In the genomic region with DNA sequence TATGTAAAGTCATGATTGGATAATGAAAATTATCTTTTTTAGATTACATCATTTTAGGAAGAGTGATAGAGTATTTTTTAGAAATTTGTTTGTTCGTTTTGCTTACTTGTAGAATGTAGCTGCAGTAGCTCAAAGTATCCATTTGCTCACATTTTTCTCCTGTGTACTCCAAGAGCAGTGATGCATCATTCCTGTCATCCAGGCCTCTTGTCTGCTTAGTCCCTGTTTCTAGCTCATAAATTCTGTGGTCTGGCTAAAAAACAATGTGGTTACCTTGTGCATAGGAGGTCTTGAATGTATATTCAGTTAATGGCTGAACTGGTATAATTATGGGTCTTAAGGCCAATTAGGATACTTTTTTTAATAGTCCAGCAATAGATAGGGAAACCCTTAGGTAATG, we compare ENCODE assay signal across 30 cellular contexts.
A peak's percentile ranks its signal among the peaks of the same experiment; 100 is the strongest.
DNase-seq lines count a peak whose midpoint lies in the region; ATAC-seq and TF ChIP-seq lines count a peak whose summit lies in the region.
"Had no signal": no experiment of that assay in that cellular context is flagged by ENCODE, and none has a peak within 500 bp of the region (broad histone marks: within the 10 kb centered on the region; RNA-seq: fewer than 3 reads in every experiment).

No MANE protein-coding gene starts in this region.

- H3K4me1 ChIP-seq in mesodermal cell (ENCODE audit: control insufficient read depth, insufficient read depth, low read length, poor library complexity, severe bottlenecking) = peaks cover 14% of the 10 kb centered on the region
- H3K4me1 ChIP-seq: body of pancreas, suprapubic skin, vagina had no signal

- H3K27me3 Mint-ChIP-seq in activated naive CD8-positive, alpha-beta T cell treated with anti-CD3 and anti-CD28 coated beads for 36 hours = no peaks in the 10 kb centered on the region
- H3K27me3 Mint-ChIP-seq: activated naive CD8-positive, alpha-beta T cell treated with anti-CD3 and anti-CD28 coated beads, Interleukin-2, amount 10 ng/mL, durations not matched to agents 7 days and 5 days; activated T-helper 17 cell treated with anti-CD3 and anti-CD28 coated beads, Interleukin-2, amount 50 U/mL, for 72 hours; naive B cell; stimulated activated naive B cell treated with anti-CD40 and anti-IgM and Interleukin-4, amounts not matched to agents 10 μg/mL and 1 μg/mL and 100 μg/mL, for 72 hours had no signal

- no peaks in the 10 kb centered on the region for H3K9me3 Mint-ChIP-seq in activated naive CD8-positive, alpha-beta T cell treated with anti-CD3 and anti-CD28 coated beads for 36 hours
- H3K9me3 Mint-ChIP-seq: activated naive CD8-positive, alpha-beta T cell treated with anti-CD3 and anti-CD28 coated beads, Interleukin-2, amount 10 ng/mL, durations not matched to agents 7 days and 5 days; activated T-helper 17 cell treated with anti-CD3 and anti-CD28 coated beads, Interleukin-2, amount 50 U/mL, for 72 hours; naive B cell; stimulated activated naive B cell treated with anti-CD40 and anti-IgM and Interleukin-4, amounts not matched to agents 10 μg/mL and 1 μg/mL and 100 μg/mL, for 72 hours had no signal

- peak overlapping the region; percentile 43 for H3K27ac ChIP-seq in mesodermal cell (ENCODE audit: low read depth, low read length, severe bottlenecking)
- H3K27ac ChIP-seq: A549; BLaER1 treated with 17β-estradiol and CSF1 and Interleukin-3, amounts not matched to agents 10 nM and 100 nM; body of pancreas; epithelial cell of prostate; SK-N-MC; suprapubic skin; vagina had no signal

- H3K4me3 Mint-ChIP-seq in activated naive CD8-positive, alpha-beta T cell treated with anti-CD3 and anti-CD28 coated beads for 36 hours = no peak overlapping the region
- H3K4me3 Mint-ChIP-seq: activated naive CD8-positive, alpha-beta T cell treated with anti-CD3 and anti-CD28 coated beads, Interleukin-2, amount 10 ng/mL, durations not matched to agents 7 days and 5 days; activated T-helper 17 cell treated with anti-CD3 and anti-CD28 coated beads, Interleukin-2, amount 50 U/mL, for 72 hours; naive B cell; stimulated activated naive B cell treated with anti-CD40 and anti-IgM and Interleukin-4, amounts not matched to agents 10 μg/mL and 1 μg/mL and 100 μg/mL, for 72 hours had no signal

- H3K4me3 ChIP-seq in AG10803 (ENCODE audit: low read length) = no peak overlapping the region
- no peak overlapping the region for H3K4me3 ChIP-seq in mesodermal cell (ENCODE audit: extremely low read depth, insufficient read depth, low read length, poor library complexity, severe bottlenecking)
- H3K4me3 ChIP-seq: A549; BLaER1 treated with 17β-estradiol and CSF1 and Interleukin-3, amounts not matched to agents 10 nM and 100 nM; body of pancreas; SK-N-MC; suprapubic skin; vagina had no signal

- H3K27ac Mint-ChIP-seq in activated naive CD8-positive, alpha-beta T cell treated with anti-CD3 and anti-CD28 coated beads for 36 hours = no peak overlapping the region
- H3K27ac Mint-ChIP-seq: activated naive CD8-positive, alpha-beta T cell treated with anti-CD3 and anti-CD28 coated beads, Interleukin-2, amount 10 ng/mL, durations not matched to agents 7 days and 5 days; activated T-helper 17 cell treated with anti-CD3 and anti-CD28 coated beads, Interleukin-2, amount 50 U/mL, for 72 hours; stimulated activated naive B cell treated with anti-CD40 and anti-IgM and Interleukin-4, amounts not matched to agents 10 μg/mL and 1 μg/mL and 100 μg/mL, for 72 hours had no signal

- DNase-seq in AG10803 (ENCODE audit: low read depth) = peak; percentile 24
- DNase-seq in NCI-H69 (lab: John Stamatoyannopoulos, UW) = peak; percentile 92
- peak; percentile 16 for DNase-seq in fibroblast of peridontal ligament (ENCODE audit: extremely low read depth)
- no peak for DNase-seq in DMS153 treated with DMSO at 0.1 percent for 48 hours (lab: John Stamatoyannopoulos, UW; ENCODE audit: unreplicated experiment)
- no peak for DNase-seq in activated naive CD8-positive, alpha-beta T cell treated with anti-CD3 and anti-CD28 coated beads for 36 hours
- DNase-seq: activated CD4-positive, alpha-beta T cell treated with anti-CD3 and anti-CD28 coated beads, Interleukin-2, amount 50 U/mL, for 4 hours; activated CD8-positive, alpha-beta memory T cell treated with anti-CD3 and anti-CD28 coated beads, Interleukin-2, amount 50 U/mL, for 4 hours; activated naive CD8-positive, alpha-beta T cell treated with anti-CD3 and anti-CD28 coated beads, Interleukin-2, amount 10 ng/mL, durations not matched to agents 7 days and 5 days; body of pancreas; DND-41; H7; Karpas-422; naive B cell; NCI-H1092; NCI-H1930; NCI-H2227 treated with DMSO at 0.1 percent for 48 hours; NCI-H774; stimulated activated CD4-positive, alpha-beta T cell treated with anti-CD3 and anti-CD28 coated beads, Interleukin-12 subunit alpha, Interleukin-12 subunit beta, amount 100 ng/mL, for 4 hours; stimulated activated CD4-positive, alpha-beta T cell treated with anti-CD3 and anti-CD28 coated beads, Interleukin-4, amount 100 ng/mL, for 24 hours; stimulated activated naive B cell treated with anti-CD40 and anti-IgM and Interleukin-4, amounts not matched to agents 10 μg/mL and 1 μg/mL and 100 μg/mL, for 72 hours had no signal

- TF ChIP-seq CTCF in AG10803 (conservative IDR thresholded peaks at IDR 0.05; ENCODE audit: low read length) = no peak

- ATAC-seq in HG03460 (IDR thresholded peaks at IDR 0.05; ENCODE audit: unreplicated experiment) (no peak), GM19397 (IDR thresholded peaks at IDR 0.05; ENCODE audit: unreplicated experiment) (no peak)
- ATAC-seq: A549; activated T-helper 17 cell treated with anti-CD3 and anti-CD28 coated beads, Interleukin-2, amount 50 U/mL, for 72 hours; body of pancreas; stimulated activated naive B cell treated with anti-CD40 and anti-IgM and Interleukin-4, amounts not matched to agents 10 μg/mL and 1 μg/mL and 100 μg/mL, for 72 hours had no signal

- no CpG with 5 or more reads among the region's 1 CpG for WGBS in mesodermal cell (ENCODE audit: insufficient coverage in 2 of 2), 2 experiments

- no peaks in the 10 kb centered on the region for H3K36me3 ChIP-seq in mesodermal cell (ENCODE audit: control insufficient read depth, insufficient read depth, low read length)
- H3K36me3 ChIP-seq: suprapubic skin, vagina had no signal

- no peaks in the 10 kb centered on the region for H3K9me3 ChIP-seq in mesodermal cell (ENCODE audit: control insufficient read depth, low read length)
- H3K9me3 ChIP-seq: A549; BLaER1 treated with 17β-estradiol and CSF1 and Interleukin-3, amounts not matched to agents 10 nM and 100 nM; body of pancreas; suprapubic skin; vagina had no signal

- H3K36me3 Mint-ChIP-seq in activated naive CD8-positive, alpha-beta T cell treated with anti-CD3 and anti-CD28 coated beads for 36 hours = peaks cover 3% of the 10 kb centered on the region
- H3K36me3 Mint-ChIP-seq: naive B cell had no signal

- H3K4me1 Mint-ChIP-seq in activated naive CD8-positive, alpha-beta T cell treated with anti-CD3 and anti-CD28 coated beads for 36 hours = no peaks in the 10 kb centered on the region
- H3K4me1 Mint-ChIP-seq: activated T-helper 17 cell treated with anti-CD3 and anti-CD28 coated beads, Interleukin-2, amount 50 U/mL, for 72 hours; naive B cell; stimulated activated naive B cell treated with anti-CD40 and anti-IgM and Interleukin-4, amounts not matched to agents 10 μg/mL and 1 μg/mL and 100 μg/mL, for 72 hours had no signal

Comparison
In these comparisons a context has a peak if more than half of its experiments do, and no peak if none do; other contexts are left out.
1. DNase-seq: peak in AG10803 (single experiment), NCI-H69 (single experiment) and fibroblast of peridontal ligament (single experiment); none in DMS153 treated with DMSO at 0.1 percent for 48 hours (single experiment) and activated naive CD8-positive, alpha-beta T cell treated with anti-CD3 and anti-CD28 coated beads for 36 hours (single experiment).